Comparison of ENCODE assay signal across 8 cellular contexts in the genomic region with DNA sequence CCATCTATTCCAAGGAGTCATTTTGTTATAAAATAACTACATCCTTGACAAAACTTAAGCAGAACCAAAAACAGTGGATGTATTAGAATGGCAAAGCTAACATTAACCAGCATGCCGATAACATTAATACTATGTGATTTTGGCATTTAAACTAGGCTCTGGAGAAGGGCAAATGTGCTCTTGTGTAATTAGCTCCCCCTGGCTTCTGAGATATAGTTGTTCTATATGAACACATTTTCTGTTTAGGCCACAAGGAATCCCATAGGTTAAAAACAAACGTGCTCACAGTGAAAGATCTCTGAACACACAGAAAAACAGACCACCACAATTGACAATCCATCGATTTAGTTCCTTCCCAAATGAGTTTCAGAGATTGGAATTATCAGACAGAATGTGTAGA. TPM values are rescaled to one million over a fixed set of nuclear protein-coding genes. Genes with fewer than 3 reads are reported as not detected.
A peak's percentile ranks its signal among the peaks of the same experiment; 100 is the strongest.
DNase-seq lines count a peak whose midpoint lies in the region; ATAC-seq and TF ChIP-seq lines count a peak whose summit lies in the region.

No MANE protein-coding gene starts in this region.

- no peaks in the 10 kb centered on the region for H3K36me3 ChIP-seq in PC-3 (ENCODE audit: low read depth, low read length)
- peaks cover 4 to 67% of the 10 kb centered on the region in 2 donors for H3K36me3 ChIP-seq in neuronal stem cell (replicated peaks in 1 of 2; ENCODE audit: control insufficient read depth in 2 of 2, insufficient read depth in 2 of 2, low read length in 2 of 2)

- H2BK12ac ChIP-seq in neuronal stem cell (ENCODE audit: low read length) = no peak overlapping the region

- POLR2A ChIA-PET in PC-3 (lab: Charles Lee; ENCODE audit: unreplicated experiment) = interaction anchor here (0.6 kb wide), 1 partner anchor 63 kb away, joined by 8 read pairs; no protein-coding TSS in a partner anchor

- H3K18ac ChIP-seq in neuronal stem cell (ENCODE audit: low read length) = no peak overlapping the region

- H3K79me1 ChIP-seq in neuronal stem cell (ENCODE audit: low read depth, low read length) = no peaks in the 10 kb centered on the region

- H2AK5ac ChIP-seq in neuronal stem cell (ENCODE audit: low read depth, low read length) = no peak overlapping the region

- H2AFZ ChIP-seq in PC-3 (ENCODE audit: low read length) (no peak overlapping the region), neuronal stem cell (ENCODE audit: low read length) (no peak overlapping the region)

- TF ChIP-seq CTCF in PC-3 (conservative IDR thresholded peaks at IDR 0.05; ENCODE audit: low read depth, low read length) = peak; percentile 65

- H4K8ac ChIP-seq in neuronal stem cell (ENCODE audit: low read depth, low read length) = no peak overlapping the region

- no peak overlapping the region for H3K23ac ChIP-seq in neuronal stem cell (ENCODE audit: low read depth, low read length, poor library complexity)

- no peaks in the 10 kb centered on the region for H3K4me1 ChIP-seq in PC-3 (ENCODE audit: insufficient read depth, low read length)
- no peaks in the 10 kb centered on the region for H3K4me1 ChIP-seq in neuronal stem cell (ENCODE audit: control insufficient read depth in 2 of 2, insufficient read depth in 1 of 2, low read depth in 1 of 2, low read length in 2 of 2)

- no peak overlapping the region for H3K4ac ChIP-seq in neuronal stem cell (ENCODE audit: low read length)

- H3K9me2 ChIP-seq in PC-3 (replicated peaks; ENCODE audit: low read length) = no peaks in the 10 kb centered on the region

- peaks cover 4% of the 10 kb centered on the region; the same call in 1 of the 2 replicates for H3K79me2 ChIP-seq in PC-3 (ENCODE audit: low read length)

- H3K9ac ChIP-seq in PC-3 (ENCODE audit: low read length) = no peak overlapping the region
- no peak overlapping the region for H3K9ac ChIP-seq in neuronal stem cell (ENCODE audit: low read depth, low read length, poor library complexity)

- H3K4me2 ChIP-seq in PC-3 (ENCODE audit: low read length) (no peak overlapping the region), neuronal stem cell (ENCODE audit: insufficient read depth, low read length, poor library complexity, severe bottlenecking) (no peak overlapping the region)

- no peak overlapping the region for H2BK120ac ChIP-seq in neuronal stem cell (ENCODE audit: low read depth, low read length)

- ATAC-seq in PC-3 (peak; percentile 68), esophagus mucosa (no peak)

- H3K27me3 ChIP-seq in PC-3 (ENCODE audit: low read length) (no peaks in the 10 kb centered on the region), neuronal stem cell (ENCODE audit: control insufficient read depth in 3 of 3, insufficient read depth in 3 of 3, low read depth in 1 of 3, low read length in 3 of 3) (no peaks in the 10 kb centered on the region)

- no TSS peak for BruUV-seq in PC-3 (replicated peaks; lab: Mats Ljungman, UMichigan)

- no peaks in the 10 kb centered on the region for H3K9me3 ChIP-seq in PC-3 (ENCODE audit: low read length)
- H3K9me3 ChIP-seq in neuronal stem cell (replicated peaks in 1 of 2; ENCODE audit: control insufficient read depth in 2 of 2, insufficient read depth in 1 of 2, low read depth in 1 of 2, low read length in 2 of 2) = no peaks in the 10 kb centered on the region

- H2BK5ac ChIP-seq in neuronal stem cell (ENCODE audit: low read length) = no peak overlapping the region

- H4K20me1 ChIP-seq in PC-3 (ENCODE audit: low read length) = no peaks in the 10 kb centered on the region

- H3F3A ChIP-seq in PC-3 (ENCODE audit: low read length, unreplicated experiment) = no peaks in the 10 kb centered on the region

- no peak overlapping the region for H4K91ac ChIP-seq in neuronal stem cell (ENCODE audit: low read depth, low read length, poor library complexity)

- CTCF ChIA-PET in PC-3 (lab: Charles Lee) = interaction anchor here (0.6 kb wide), 2 partner anchors 34 to 46 kb away, joined by 3 to 4 read pairs; no protein-coding TSS in a partner anchor

- intact Hi-C loops in PC-3 (cut with micrococcal nuclease) = loop anchor here (5.0 kb wide), 1 partner anchor 63 kb away; no protein-coding TSS in a partner anchor

- no peak overlapping the region for H2BK15ac ChIP-seq in neuronal stem cell (ENCODE audit: low read length)

- no peak overlapping the region for H3K4me3 ChIP-seq in PC-3 (ENCODE audit: low read length)
- H3K4me3 ChIP-seq in neuronal stem cell (ENCODE audit: low read length in 2 of 2) = no peak overlapping the region

- H3K27ac ChIP-seq in PC-3 (ENCODE audit: low read length) (no peak overlapping the region), neuronal stem cell (replicated peaks; ENCODE audit: low read length) (no peak overlapping the region)

- H3K14ac ChIP-seq in neuronal stem cell (ENCODE audit: low read length) = no peak overlapping the region

- WGBS in neuronal stem cell (ENCODE audit: extremely low coverage in 2 of 2, insufficient read length in 2 of 2, insufficient replicate concordance in 1 of 2), 2 donors = no CpG with 5 or more reads among the region's 3 CpGs

- peak; percentile 22 for DNase-seq in 8988T
- peak; percentile 0 for DNase-seq in GM04504 (ENCODE audit: low read depth)
- DNase-seq in PC-3 = peak; percentile 49
- DNase-seq in fibroblast of gingiva (ENCODE audit: low read depth) = peak; percentile 2
- DNase-seq in neuronal stem cell (ENCODE audit: low spot score) = no peak
- DNase-seq in LoVo (ENCODE audit: low spot score) = no peak
- no peak for DNase-seq in globus pallidus (ENCODE audit: low spot score)

RNA-seq across cellular contexts. Expression of a gene that starts 57.4 kb away (rescaled TPM):
- total RNA-seq in PC-3 (2014; rRNA removed) (56.2 and 61.6 TPM in 2 replicates), esophagus mucosa (20.3 TPM)
- 19.0 TPM for polyA plus RNA-seq in neuronal stem cell (2013, experiment 1 of 2)
- polyA plus RNA-seq in neuronal stem cell (2013, experiment 2 of 2) = 18.4 TPM

Comparison
In these comparisons a context has a peak if more than half of its experiments do, and no peak if none do; other contexts are left out.
1. DNase-seq: peak in 8988T (single experiment), GM04504 (single experiment), PC-3 (single experiment) and fibroblast of gingiva (single experiment); none in neuronal stem cell (single experiment), LoVo (single experiment) and globus pallidus (single experiment).